In the genomic region with DNA sequence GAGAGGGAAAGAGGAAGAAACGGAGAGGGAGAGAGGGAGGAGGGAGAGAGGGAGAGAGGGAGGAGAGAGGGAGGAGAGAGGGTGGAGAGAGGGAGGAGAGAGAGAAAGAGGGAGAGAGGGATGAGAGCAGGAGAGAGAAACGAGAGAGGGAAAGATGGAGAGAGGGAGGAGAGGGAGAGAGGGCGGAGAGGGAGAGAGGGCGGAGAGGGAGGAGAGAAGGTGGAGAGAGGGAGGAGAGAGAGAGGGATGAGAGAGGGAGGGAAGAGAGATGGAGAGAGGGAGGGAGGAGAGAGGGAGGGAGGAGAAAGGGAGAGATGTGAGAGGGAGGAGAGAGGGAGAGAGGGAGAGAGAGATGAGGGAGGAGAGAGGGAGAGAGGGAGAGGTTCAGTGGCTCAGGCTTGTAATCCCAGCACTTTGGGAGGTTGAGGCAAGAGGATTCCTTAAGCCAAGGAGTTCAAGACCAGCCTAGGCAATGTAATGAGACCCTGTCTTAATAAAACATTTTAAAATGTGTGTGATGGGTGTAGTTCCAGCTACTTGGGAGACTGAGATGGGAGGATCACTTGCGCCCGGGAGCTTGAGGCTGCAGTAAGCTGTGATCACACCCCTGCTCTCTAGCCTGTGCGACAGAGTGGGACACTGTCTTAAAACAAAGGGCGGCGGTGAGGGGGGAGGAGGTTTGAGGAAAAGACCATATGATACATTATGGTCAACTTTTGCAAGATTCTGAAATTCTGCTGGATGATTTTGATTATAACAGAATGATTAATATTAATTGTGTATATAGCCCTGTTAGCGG, we compare ENCODE assay signal across 2 cellular contexts.
TF ChIP-seq lines count a peak whose summit lies in the region.

No MANE protein-coding gene starts in this region.

TF ChIP-seq in HEK293, 187 proteins besides CTCF, POLR2A, EP300 and RAD21 (continues in another document):
- TF ChIP-seq EGR2 (tag by site-specific recombination; IDR thresholded peaks at IDR 0.05; ENCODE audit: low read depth) = peak; percentile 80
- TF ChIP-seq, protein P1, sequence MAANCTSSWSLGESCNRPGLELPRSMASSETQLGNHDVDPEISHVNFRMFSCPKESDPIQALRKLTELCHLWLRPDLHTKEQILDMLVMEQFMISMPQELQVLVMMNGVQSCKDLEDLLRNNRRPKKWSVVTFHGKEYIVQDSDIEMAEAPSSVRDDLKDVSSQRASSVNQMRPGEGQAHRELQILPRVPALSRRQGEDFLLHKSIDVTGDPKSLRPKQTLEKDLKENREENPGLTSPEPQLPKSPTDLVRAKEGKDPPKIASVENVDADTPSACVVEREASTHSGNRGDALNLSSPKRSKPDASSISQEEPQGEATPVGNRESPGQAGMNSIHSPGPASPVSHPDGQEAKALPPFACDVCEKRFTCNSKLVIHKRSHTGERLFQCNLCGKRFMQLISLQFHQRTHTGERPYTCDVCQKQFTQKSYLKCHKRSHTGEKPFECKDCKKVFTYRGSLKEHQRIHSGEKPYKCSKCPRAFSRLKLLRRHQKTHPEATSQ (tag by site-specific recombination; IDR thresholded peaks at IDR 0.05) = no peak
- no peak for TF ChIP-seq TRIM28 (IDR thresholded peaks at IDR 0.05; ENCODE audit: borderline replicate concordance, low read length)
- TF ChIP-seq, protein P2, sequence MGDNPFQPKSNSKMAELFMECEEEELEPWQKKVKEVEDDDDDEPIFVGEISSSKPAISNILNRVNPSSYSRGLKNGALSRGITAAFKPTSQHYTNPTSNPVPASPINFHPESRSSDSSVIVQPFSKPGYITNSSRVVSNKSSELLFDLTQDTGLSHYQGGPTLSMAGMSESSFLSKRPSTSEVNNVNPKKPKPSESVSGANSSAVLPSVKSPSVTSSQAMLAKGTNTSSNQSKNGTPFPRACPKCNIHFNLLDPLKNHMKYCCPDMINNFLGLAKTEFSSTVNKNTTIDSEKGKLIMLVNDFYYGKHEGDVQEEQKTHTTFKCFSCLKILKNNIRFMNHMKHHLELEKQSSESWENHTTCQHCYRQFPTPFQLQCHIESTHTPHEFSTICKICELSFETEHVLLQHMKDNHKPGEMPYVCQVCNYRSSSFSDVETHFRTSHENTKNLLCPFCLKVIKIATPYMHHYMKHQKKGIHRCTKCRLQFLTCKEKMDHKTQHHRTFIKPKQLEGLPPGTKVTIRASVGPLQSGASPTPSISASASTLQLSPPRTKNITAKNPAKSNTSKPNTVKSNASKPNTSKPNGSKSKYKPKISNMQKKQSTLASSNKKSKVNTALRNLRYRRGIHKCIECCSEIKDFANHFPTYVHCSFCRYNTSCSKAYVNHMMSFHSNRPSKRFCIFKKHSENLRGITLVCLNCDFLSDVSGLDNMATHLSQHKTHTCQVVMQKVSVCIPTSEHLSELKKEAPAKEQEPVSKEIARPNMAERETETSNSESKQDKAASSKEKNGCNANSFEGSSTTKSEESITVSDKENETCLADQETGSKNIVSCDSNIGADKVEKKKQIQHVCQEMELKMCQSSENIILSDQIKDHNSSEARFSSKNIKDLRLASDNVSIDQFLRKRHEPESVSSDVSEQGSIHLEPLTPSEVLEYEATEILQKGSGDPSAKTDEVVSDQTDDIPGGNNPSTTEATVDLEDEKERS (tag by site-specific recombination; IDR thresholded peaks at IDR 0.05) = no peak
- TF ChIP-seq ZNF626 (tag by site-specific recombination; IDR thresholded peaks at IDR 0.05) = no peak
- TF ChIP-seq ZNF112 (tag by site-specific recombination; IDR thresholded peaks at IDR 0.05) = no peak
- TF ChIP-seq ZNF837 (tag by site-specific recombination; IDR thresholded peaks at IDR 0.05) = no peak
- TF ChIP-seq ZBTB21 (tag by site-specific recombination; IDR thresholded peaks at IDR 0.05) = no peak
- TF ChIP-seq ZNF596 (tag by site-specific recombination; IDR thresholded peaks at IDR 0.05) = peak; percentile 97
- no peak for TF ChIP-seq ZNF529 (tag by site-specific recombination; IDR thresholded peaks at IDR 0.05; ENCODE audit: insufficient replicate concordance)
- TF ChIP-seq ZNF274 (IDR thresholded peaks at IDR 0.05; ENCODE audit: low read length) = no peak
- no peak for TF ChIP-seq ZNF274 (tag by site-specific recombination; IDR thresholded peaks at IDR 0.05; ENCODE audit: borderline replicate concordance)
- TF ChIP-seq ZNF19 (tag by site-specific recombination; IDR thresholded peaks at IDR 0.05; ENCODE audit: low read depth) = no peak
- TF ChIP-seq ZFP37 (tag by site-specific recombination; IDR thresholded peaks at IDR 0.05) = no peak
- peak; percentile 53; the same call in 1 of the 2 replicates for TF ChIP-seq ZNF239 (tag by site-specific recombination; IDR thresholded peaks at IDR 0.05)
- TF ChIP-seq, protein P3, sequence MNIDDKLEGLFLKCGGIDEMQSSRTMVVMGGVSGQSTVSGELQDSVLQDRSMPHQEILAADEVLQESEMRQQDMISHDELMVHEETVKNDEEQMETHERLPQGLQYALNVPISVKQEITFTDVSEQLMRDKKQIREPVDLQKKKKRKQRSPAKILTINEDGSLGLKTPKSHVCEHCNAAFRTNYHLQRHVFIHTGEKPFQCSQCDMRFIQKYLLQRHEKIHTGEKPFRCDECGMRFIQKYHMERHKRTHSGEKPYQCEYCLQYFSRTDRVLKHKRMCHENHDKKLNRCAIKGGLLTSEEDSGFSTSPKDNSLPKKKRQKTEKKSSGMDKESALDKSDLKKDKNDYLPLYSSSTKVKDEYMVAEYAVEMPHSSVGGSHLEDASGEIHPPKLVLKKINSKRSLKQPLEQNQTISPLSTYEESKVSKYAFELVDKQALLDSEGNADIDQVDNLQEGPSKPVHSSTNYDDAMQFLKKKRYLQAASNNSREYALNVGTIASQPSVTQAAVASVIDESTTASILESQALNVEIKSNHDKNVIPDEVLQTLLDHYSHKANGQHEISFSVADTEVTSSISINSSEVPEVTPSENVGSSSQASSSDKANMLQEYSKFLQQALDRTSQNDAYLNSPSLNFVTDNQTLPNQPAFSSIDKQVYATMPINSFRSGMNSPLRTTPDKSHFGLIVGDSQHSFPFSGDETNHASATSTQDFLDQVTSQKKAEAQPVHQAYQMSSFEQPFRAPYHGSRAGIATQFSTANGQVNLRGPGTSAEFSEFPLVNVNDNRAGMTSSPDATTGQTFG (tag by site-specific recombination; IDR thresholded peaks at IDR 0.05; ENCODE audit: borderline replicate concordance) = no peak
- 0 out of 2 replicates have a peak, but pooled peaks have one; percentile 5 for TF ChIP-seq ZNF530 (tag by site-specific recombination; IDR thresholded peaks at IDR 0.05; ENCODE audit: low read depth)
- no peak for TF ChIP-seq OVOL3 (tag by site-specific recombination; IDR thresholded peaks at IDR 0.05)

TF ChIP-seq in K562, 482 proteins besides CTCF, POLR2A, EP300 and RAD21:
- no peak for TF ChIP-seq PTBP1 (IDR thresholded peaks at IDR 0.05; ENCODE audit: low read depth, low read length)
- TF ChIP-seq MAFK (IDR thresholded peaks at IDR 0.05; ENCODE audit: low read length) = no peak
